In genomic region chr9:129460323-129461261, GRCh38 we compare ENCODE assay signal across 1 cellular context.
TF ChIP-seq lines count a peak whose summit lies in the region.

No MANE protein-coding gene starts in this region.

TF ChIP-seq in SK-N-SH, 30 proteins besides CTCF, POLR2A, EP300 and RAD21 (continued from another document):
- TF ChIP-seq USF2 (IDR thresholded peaks at IDR 0.05; ENCODE audit: borderline replicate concordance, low read depth, low read length) (no peak), FOXJ3 (CRISPR knock-in tag; IDR thresholded peaks at IDR 0.05) (peak; percentile 78; the same call in 1 of the 2 replicates), RCOR1 (IDR thresholded peaks at IDR 0.05; ENCODE audit: low read length) (no peak), ZBTB33 (IDR thresholded peaks at IDR 0.05; ENCODE audit: borderline replicate concordance, low read depth) (0 out of 2 replicates have a peak, but pooled peaks have one; percentile 35), NRF1 (IDR thresholded peaks at IDR 0.05; ENCODE audit: low read depth, low read length) (peak; percentile 50), MXI1 (IDR thresholded peaks at IDR 0.05; ENCODE audit: low read depth, low read length) (peak; percentile 75), REST (IDR thresholded peaks at IDR 0.05; ENCODE audit: low read depth, low read length) (0 out of 2 replicates have a peak, but pooled peaks have one; percentile 26), MEF2A (IDR thresholded peaks at IDR 0.05; ENCODE audit: borderline replicate concordance, low read depth) (no peak), TCF12 (IDR thresholded peaks at IDR 0.05) (peak; percentile 54), ELF1 (IDR thresholded peaks at IDR 0.05) (no peak), FOXM1 (IDR thresholded peaks at IDR 0.05; ENCODE audit: low read depth) (peak; percentile 40; the same call in 1 of the 2 replicates)
